22 cellular contexts compared by ENCODE assay signal in the genomic region with DNA sequence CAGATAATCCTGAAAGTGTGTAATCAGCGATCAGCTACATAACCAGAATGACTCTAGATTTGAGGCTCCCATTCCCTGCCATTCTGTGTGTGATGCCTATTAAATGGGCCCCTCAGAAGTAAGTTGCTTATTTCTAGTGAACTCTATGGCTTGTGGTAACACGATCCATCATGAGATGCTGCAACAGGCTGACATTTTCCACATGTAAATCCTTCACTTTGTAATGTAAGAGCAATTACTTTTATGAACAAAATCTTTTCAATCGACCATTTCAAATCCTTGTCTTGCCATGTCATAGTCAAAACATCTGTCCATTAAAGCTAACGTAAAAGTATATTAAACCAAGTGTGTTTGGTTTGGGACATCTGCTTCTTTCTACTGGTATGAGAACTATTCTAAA.
DNase-seq lines count a peak whose midpoint lies in the region; ATAC-seq and TF ChIP-seq lines count a peak whose summit lies in the region.
"Had no signal": no experiment of that assay in that cellular context is flagged by ENCODE, and none has a peak within 500 bp of the region (broad histone marks: within the 10 kb centered on the region; RNA-seq: fewer than 3 reads in every experiment).

No MANE protein-coding gene starts in this region.

- no peak for ATAC-seq in GM21529 (IDR thresholded peaks at IDR 0.05; ENCODE audit: unreplicated experiment)
- no peak for ATAC-seq in HG02973 (IDR thresholded peaks at IDR 0.05; ENCODE audit: unreplicated experiment)
- ATAC-seq: GM12878, GM23338 had no signal

- 83 to 87% (median 83%) methylated on average over 4 of the region's 4 CpGs for WGBS in adrenal gland, 4 donors

- H3K27ac ChIP-seq in adrenal gland = no peak overlapping the region
- H3K27ac ChIP-seq: C4-2B, PC-9, RWPE1 had no signal

- H3K36me3 ChIP-seq in adrenal gland (replicated peaks in 1 of 2) = no peaks in the 10 kb centered on the region
- H3K36me3 ChIP-seq: HAP-1 had no signal

- CTCF ChIA-PET in HEK293T (lab: Yijun Ruan, JAX) = no interaction called here

- TF ChIP-seq CTCF in AG09309 (IDR thresholded peaks at IDR 0.05; ENCODE audit: control insufficient read depth, insufficient read depth, low read depth, low read length, missing control alignments) (no peak), adrenal gland (IDR thresholded peaks at IDR 0.05) (no peak)

- H3K27me3 ChIP-seq in adrenal gland = no peaks in the 10 kb centered on the region

- H3K4me3 ChIP-seq in AG09309 (ENCODE audit: control insufficient read depth, low read depth, low read length) (no peak overlapping the region), adrenal gland (no peak overlapping the region)
- H3K4me3 ChIP-seq: GM12878, GM23338, HAP-1, PC-9 had no signal

- H3K9me3 ChIP-seq in adrenal gland (replicated peaks in 1 of 3) = no peaks in the 10 kb centered on the region
- H3K9me3 ChIP-seq: HAP-1, SK-N-SH had no signal

- TF ChIP-seq POLR2A in adrenal gland (IDR thresholded peaks at IDR 0.05) = no peak

- DNase-seq in AG09309 (ENCODE audit: low read depth) = peak; percentile 5
- no peak for DNase-seq in HEK293T (ENCODE audit: extremely low spot score)
- peak; percentile 33 for DNase-seq in fibroblast of gingiva (ENCODE audit: low read depth)
- DNase-seq in left kidney (ENCODE audit: low read depth, low spot score) = peak; percentile 36
- no peak for DNase-seq in head of caudate nucleus
- no peak for DNase-seq in adrenal gland
- DNase-seq: DMS79, Kasumi-1, NCI-H187, NCI-H2227 treated with DMSO at 0.1 percent for 48 hours, NCI-H510A, NCI-H748 treated with DMSO at 0.1 percent for 48 hours, PC-9, SHP77 treated with DMSO at 0.1 percent for 48 hours, SK-N-SH had no signal

- peaks cover 0 to 4% of the 10 kb centered on the region in 2 donors for H3K4me1 ChIP-seq in adrenal gland (replicated peaks in 1 of 2)
- H3K4me1 ChIP-seq: HAP-1 had no signal

- POLR2A ChIA-PET in HEK293T (lab: Yijun Ruan, JAX) = no interaction called here

- intact Hi-C loops in head of caudate nucleus (cut with DNase I) (no loop called here), adrenal gland (cut with DNase I) (no loop called here)

TF ChIP-seq in HEK293T, 16 proteins besides CTCF, POLR2A, EP300 and RAD21:
- TF ChIP-seq ZNF384 (IDR thresholded peaks at IDR 0.05) (no peak), CTBP1 (IDR thresholded peaks at IDR 0.05; ENCODE audit: borderline replicate concordance) (peak; percentile 56; the same call in 1 of the 2 replicates)
- TF ChIP-seq, protein P1, sequence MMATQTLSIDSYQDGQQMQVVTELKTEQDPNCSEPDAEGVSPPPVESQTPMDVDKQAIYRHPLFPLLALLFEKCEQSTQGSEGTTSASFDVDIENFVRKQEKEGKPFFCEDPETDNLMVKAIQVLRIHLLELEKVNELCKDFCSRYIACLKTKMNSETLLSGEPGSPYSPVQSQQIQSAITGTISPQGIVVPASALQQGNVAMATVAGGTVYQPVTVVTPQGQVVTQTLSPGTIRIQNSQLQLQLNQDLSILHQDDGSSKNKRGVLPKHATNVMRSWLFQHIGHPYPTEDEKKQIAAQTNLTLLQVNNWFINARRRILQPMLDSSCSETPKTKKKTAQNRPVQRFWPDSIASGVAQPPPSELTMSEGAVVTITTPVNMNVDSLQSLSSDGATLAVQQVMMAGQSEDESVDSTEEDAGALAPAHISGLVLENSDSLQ (IDR thresholded peaks at IDR 0.05) = peak; percentile 87

Comparison
In these comparisons a context has a peak if more than half of its experiments do, and no peak if none do; other contexts are left out.
1. DNase-seq: peak in AG09309 (single experiment), fibroblast of gingiva (single experiment) and left kidney (single experiment); none in HEK293T (single experiment), head of caudate nucleus (0 of 42) and adrenal gland (0 of 7).